23 cellular contexts compared by ENCODE assay signal in the genomic region with DNA sequence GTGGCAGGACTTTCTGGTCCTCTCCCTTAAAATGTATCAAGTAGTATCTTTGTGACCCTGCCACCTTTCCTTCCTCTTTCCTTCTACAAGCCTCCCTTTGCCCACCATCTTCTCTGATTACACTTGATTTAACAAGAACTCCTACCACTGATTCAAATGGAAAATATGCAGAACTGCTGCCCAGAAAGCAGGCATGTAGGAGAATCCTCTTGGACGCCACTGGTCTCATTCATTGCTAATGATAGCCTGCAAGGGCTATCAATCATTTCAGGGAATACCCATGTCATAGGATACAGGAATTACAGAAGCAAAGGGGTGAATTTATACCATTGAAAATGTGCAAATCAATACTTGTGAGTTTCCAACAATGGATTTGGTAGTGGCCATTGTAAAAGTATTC.
"Had no signal": no experiment of that assay in that cellular context is flagged by ENCODE, and none has a peak within 500 bp of the region (broad histone marks: within the 10 kb centered on the region; RNA-seq: fewer than 3 reads in every experiment).

No MANE protein-coding gene starts in this region.

- H3K27ac Mint-ChIP-seq: activated CD4-positive, alpha-beta memory T cell treated with anti-CD3 and anti-CD28 coated beads, Interleukin-2, amount 10 ng/mL, durations not matched to agents 7 days and 5 days; activated CD8-positive, alpha-beta memory T cell treated with anti-CD3 and anti-CD28 coated beads, Interleukin-2, amount 10 ng/mL, durations not matched to agents 7 days and 5 days; activated naive CD8-positive, alpha-beta T cell; nephron; T-cell had no signal

- FAIRE-seq: islet of Langerhans, urothelium cell line had no signal

- H3K4me2 ChIP-seq: hepatocyte had no signal

- H3K4me3 Mint-ChIP-seq: activated CD4-positive, alpha-beta memory T cell treated with anti-CD3 and anti-CD28 coated beads, Interleukin-2, amount 10 ng/mL, durations not matched to agents 7 days and 5 days; activated CD8-positive, alpha-beta memory T cell treated with anti-CD3 and anti-CD28 coated beads, Interleukin-2, amount 10 ng/mL, durations not matched to agents 7 days and 5 days; activated naive CD8-positive, alpha-beta T cell; nephron; T-cell had no signal

- H3K9ac ChIP-seq: parathyroid adenoma had no signal

- DNase-seq: activated CD4-positive, alpha-beta memory T cell treated with anti-CD3 and anti-CD28 coated beads, Interleukin-2, amount 10 ng/mL, durations not matched to agents 7 days and 5 days; activated CD4-positive, alpha-beta T cell treated with anti-CD3 and anti-CD28 coated beads for 48 hours; activated CD4-positive, CD25-positive, alpha-beta regulatory T cell; activated CD8-positive, alpha-beta memory T cell treated with anti-CD3 and anti-CD28 coated beads, Interleukin-2, amount 10 ng/mL, durations not matched to agents 7 days and 5 days; anterior cingulate cortex; cerebellar nuclear complex; cortex of kidney; effector CD4-positive, alpha-beta T cell; left colon; lower lobe of right lung; stimulated activated CD4-positive, alpha-beta T cell treated with anti-CD3 and anti-CD28 coated beads, Interleukin-12 subunit alpha, Interleukin-12 subunit beta, amount 100 ng/mL, for 4 hours; stimulated activated CD4-positive, alpha-beta T cell treated with anti-CD3 and anti-CD28 coated beads, Interleukin-1b, Interleukin-23, amount 100 ng/mL, for 48 hours; stimulated activated CD8-positive, alpha-beta memory T cell treated with anti-CD3 and anti-CD28 coated beads, Interleukin-4, amount 100 ng/mL, for 48 hours; stimulated activated naive CD4-positive, alpha-beta T cell; T-cell; T-helper 9 cell; tibial artery had no signal

- H3K27me3 Mint-ChIP-seq: activated CD4-positive, alpha-beta memory T cell treated with anti-CD3 and anti-CD28 coated beads, Interleukin-2, amount 10 ng/mL, durations not matched to agents 7 days and 5 days; activated CD8-positive, alpha-beta memory T cell treated with anti-CD3 and anti-CD28 coated beads, Interleukin-2, amount 10 ng/mL, durations not matched to agents 7 days and 5 days; activated naive CD8-positive, alpha-beta T cell had no signal

- H3K9me3 Mint-ChIP-seq: activated CD4-positive, alpha-beta memory T cell treated with anti-CD3 and anti-CD28 coated beads, Interleukin-2, amount 10 ng/mL, durations not matched to agents 7 days and 5 days had no signal

- H3K36me3 Mint-ChIP-seq: activated CD8-positive, alpha-beta memory T cell treated with anti-CD3 and anti-CD28 coated beads, Interleukin-2, amount 10 ng/mL, durations not matched to agents 7 days and 5 days; activated naive CD8-positive, alpha-beta T cell; T-cell had no signal

- ATAC-seq: activated CD8-positive, alpha-beta memory T cell treated with anti-CD3 and anti-CD28 coated beads, Interleukin-2, amount 10 ng/mL, durations not matched to agents 7 days and 5 days; left colon; lower lobe of right lung; T-cell had no signal

- H3K4me1 Mint-ChIP-seq: activated CD4-positive, alpha-beta memory T cell treated with anti-CD3 and anti-CD28 coated beads, Interleukin-2, amount 10 ng/mL, durations not matched to agents 7 days and 5 days; activated CD8-positive, alpha-beta memory T cell treated with anti-CD3 and anti-CD28 coated beads, Interleukin-2, amount 10 ng/mL, durations not matched to agents 7 days and 5 days; nephron; T-cell had no signal

- H2AFZ ChIP-seq: hepatocyte, parathyroid adenoma had no signal

- H3K27ac ChIP-seq: hepatocyte, lower lobe of right lung, parathyroid adenoma, tibial artery had no signal

- H3K36me3 ChIP-seq: lower lobe of right lung, tibial artery had no signal

- H3K4me1 ChIP-seq: lower lobe of right lung, parathyroid adenoma, tibial artery had no signal

- H3K27me3 ChIP-seq: hepatocyte, tibial artery had no signal

- H3K4me3 ChIP-seq: hepatocyte, lower lobe of right lung, tibial artery had no signal

- H3K79me2 ChIP-seq: hepatocyte, parathyroid adenoma had no signal
